Comparison of ENCODE assay signal across 13 cellular contexts in genomic region chr2:47354013-47354816, GRCh38. TPM values are rescaled to one million over a fixed set of nuclear protein-coding genes. Genes with fewer than 3 reads are reported as not detected.
DNase-seq lines count a peak whose midpoint lies in the region; TF ChIP-seq lines count a peak whose summit lies in the region.
"Had no signal": no experiment of that assay in that cellular context is flagged by ENCODE, and none has a peak within 500 bp of the region (broad histone marks: within the 10 kb centered on the region; RNA-seq: fewer than 3 reads in every experiment).

No MANE protein-coding gene starts in this region.

- CTCF ChIA-PET in PC-9 (lab: Charles Lee): interaction anchor here (0.7 kb wide), 1 partner anchor 27 kb away, joined by 5 read pairs; no protein-coding TSS in a partner anchor

- peak overlapping the region; percentile 31; the same call in 1 of the 2 replicates for H3K4me3 ChIP-seq in PC-9
- H3K4me3 ChIP-seq in epithelial cell of esophagus (ENCODE audit: low read length): no peak overlapping the region
- no peak overlapping the region for H3K4me3 ChIP-seq in neural progenitor cell
- H3K4me3 ChIP-seq: heart left ventricle had no signal

- H3K9me3 Mint-ChIP-seq in neural progenitor cell: no peaks in the 10 kb centered on the region
- H3K9me3 Mint-ChIP-seq: stimulated activated naive CD8-positive, alpha-beta T cell treated with anti-CD3 and anti-CD28 coated beads, Interleukin-15, amount 100 ng/mL, for 72 hours; T-helper 2 cell treated with Interferon-gamma antibody and Interleukin-4, amounts not matched to agents 5 μg/mL and 100 μg/mL, for 36 hours had no signal

- intact Hi-C loops in PC-9 (cut with micrococcal nuclease; ENCODE audit: unreplicated experiment): loop anchor here (1.0 kb wide), 1 partner anchor 9 kb away; no protein-coding TSS in a partner anchor

- no peak overlapping the region for H3K4me3 Mint-ChIP-seq in neural progenitor cell
- H3K4me3 Mint-ChIP-seq: activated CD8-positive, alpha-beta memory T cell treated with anti-CD3 and anti-CD28 coated beads, Interleukin-2, amount 10 ng/mL, durations not matched to agents 7 days and 5 days; stimulated activated naive CD8-positive, alpha-beta T cell treated with anti-CD3 and anti-CD28 coated beads, Interleukin-15, amount 100 ng/mL, for 72 hours; T-helper 2 cell treated with Interferon-gamma antibody and Interleukin-4, amounts not matched to agents 5 μg/mL and 100 μg/mL, for 36 hours had no signal

- TF ChIP-seq CTCF in PC-9 (conservative IDR thresholded peaks at IDR 0.05): no peak
- no peak for TF ChIP-seq CTCF in epithelial cell of esophagus (IDR thresholded peaks at IDR 0.05; ENCODE audit: insufficient read depth, low read depth, low read length, missing control alignments)
- TF ChIP-seq CTCF in neural progenitor cell (IDR thresholded peaks at IDR 0.05): no peak

- H3K79me2 ChIP-seq in PC-9 (ENCODE audit: low read depth) (no peaks in the 10 kb centered on the region), neural progenitor cell (ENCODE audit: low read depth) (no peaks in the 10 kb centered on the region)

- H3K36me3 ChIP-seq in PC-9 (ENCODE audit: low read depth) (no peaks in the 10 kb centered on the region), neural progenitor cell (no peaks in the 10 kb centered on the region)
- H3K36me3 ChIP-seq: heart left ventricle had no signal

- H3F3A ChIP-seq in PC-9 (ENCODE audit: insufficient read depth, low read depth) (peaks cover 29% of the 10 kb centered on the region), neural progenitor cell (ENCODE audit: low read depth) (no peaks in the 10 kb centered on the region)

- peak overlapping the region; percentile 44 for H2AFZ ChIP-seq in PC-9
- no peak overlapping the region for H2AFZ ChIP-seq in neural progenitor cell (replicated peaks)

- peak overlapping the region; percentile 39 for H3K27ac Mint-ChIP-seq in neural progenitor cell
- H3K27ac Mint-ChIP-seq: activated CD8-positive, alpha-beta memory T cell treated with anti-CD3 and anti-CD28 coated beads, Interleukin-2, amount 10 ng/mL, durations not matched to agents 7 days and 5 days; stimulated activated naive CD8-positive, alpha-beta T cell treated with anti-CD3 and anti-CD28 coated beads, Interleukin-15, amount 100 ng/mL, for 72 hours; T-helper 2 cell treated with Interferon-gamma antibody and Interleukin-4, amounts not matched to agents 5 μg/mL and 100 μg/mL, for 36 hours had no signal

- no peaks in the 10 kb centered on the region for H3K9me2 ChIP-seq in PC-9 (ENCODE audit: insufficient read depth)

- H3K9me3 ChIP-seq in PC-9 (ENCODE audit: insufficient read depth, low read depth) (no peaks in the 10 kb centered on the region), neural progenitor cell (ENCODE audit: low read depth) (no peaks in the 10 kb centered on the region)
- H3K9me3 ChIP-seq: heart left ventricle had no signal

- H3K4me2 ChIP-seq in PC-9: peak overlapping the region; percentile 71
- H3K4me2 ChIP-seq in neural progenitor cell: no peak overlapping the region

- POLR2A ChIA-PET in PC-9 (lab: Charles Lee; ENCODE audit: unreplicated experiment): interaction anchor here (0.6 to 0.7 kb wide), 2 partner anchors 8 to 14 kb away, joined by 4 to 11 read pairs; no protein-coding TSS in a partner anchor

- peaks cover 18% of the 10 kb centered on the region for H3K4me1 Mint-ChIP-seq in neural progenitor cell
- H3K4me1 Mint-ChIP-seq: activated CD8-positive, alpha-beta memory T cell treated with anti-CD3 and anti-CD28 coated beads, Interleukin-2, amount 10 ng/mL, durations not matched to agents 7 days and 5 days; stimulated activated naive CD8-positive, alpha-beta T cell treated with anti-CD3 and anti-CD28 coated beads, Interleukin-15, amount 100 ng/mL, for 72 hours had no signal

- H3K9ac ChIP-seq in neural progenitor cell: no peak overlapping the region

- H4K20me1 ChIP-seq in PC-9 (ENCODE audit: insufficient read depth) (no peaks in the 10 kb centered on the region), neural progenitor cell (ENCODE audit: low read depth) (no peaks in the 10 kb centered on the region)

- peaks cover 28% of the 10 kb centered on the region for H3K4me1 ChIP-seq in PC-9 (replicated peaks; ENCODE audit: insufficient read depth)
- H3K4me1 ChIP-seq in neural progenitor cell: no peaks in the 10 kb centered on the region

- H3K27me3 ChIP-seq in PC-9 (ENCODE audit: insufficient read depth, low read depth) (no peaks in the 10 kb centered on the region), neural progenitor cell (no peaks in the 10 kb centered on the region)
- H3K27me3 ChIP-seq: heart left ventricle had no signal

- H3K27me3 Mint-ChIP-seq in neural progenitor cell (ENCODE audit: insufficient read depth, low read depth): peaks cover 3% of the 10 kb centered on the region
- H3K27me3 Mint-ChIP-seq: stimulated activated naive CD8-positive, alpha-beta T cell treated with anti-CD3 and anti-CD28 coated beads, Interleukin-15, amount 100 ng/mL, for 72 hours had no signal

- H3K27ac ChIP-seq in PC-9: peak overlapping the region; percentile 78
- H3K27ac ChIP-seq in neural progenitor cell: no peak overlapping the region
- H3K27ac ChIP-seq: heart left ventricle had no signal

- H3K36me3 Mint-ChIP-seq in neural progenitor cell: no peaks in the 10 kb centered on the region
- H3K36me3 Mint-ChIP-seq: activated CD8-positive, alpha-beta memory T cell treated with anti-CD3 and anti-CD28 coated beads, Interleukin-2, amount 10 ng/mL, durations not matched to agents 7 days and 5 days had no signal

- DNase-seq in Daoy (ENCODE audit: low read depth): peak; percentile 90
- peak; percentile 52 to 90 for DNase-seq in PC-9
- peak; percentile 48 for DNase-seq in epithelial cell of esophagus (ENCODE audit: low read depth)
- no peak for DNase-seq in neural progenitor cell (ENCODE audit: low spot score)
- no peak for DNase-seq in superior temporal gyrus (ENCODE audit: extremely low spot score)
- no peak for DNase-seq in NCI-H146 (lab: John Stamatoyannopoulos, UW)
- DNase-seq in NCI-H1417 treated with DMSO at 0.1 percent for 48 hours (lab: John Stamatoyannopoulos, UW): no peak
- no peak for DNase-seq in germinal center (ENCODE audit: low spot score)
- DNase-seq: activated CD8-positive, alpha-beta memory T cell treated with anti-CD3 and anti-CD28 coated beads, Interleukin-2, amount 10 ng/mL, durations not matched to agents 7 days and 5 days; heart left ventricle; NCI-H774; stimulated activated naive CD8-positive, alpha-beta T cell treated with anti-CD3 and anti-CD28 coated beads, Interleukin-15, amount 100 ng/mL, for 72 hours had no signal

- no TSS peak for BruUV-seq in PC-9 (replicated peaks; lab: Mats Ljungman, UMichigan)

RNA-seq across cellular contexts. Expression of gene EPCAM, which starts 14.9 kb away (rescaled TPM):
- total RNA-seq in Daoy (2014; rRNA removed; shearing (Covaris generic)): 0.51 TPM in 1 of 2 replicates, not detected in the other
- total RNA-seq in PC-9 (2021) (303 and 334 TPM in 2 replicates), neural progenitor cell (ENCODE audit: low replicate concordance) (3.7 and 11.1 TPM in 2 replicates)

RNA-seq across cellular contexts. Expression of gene MSH2, which starts 48.7 kb away (rescaled TPM):
- 75.1 and 105 TPM in 2 replicates for total RNA-seq in Daoy (2014; rRNA removed; shearing (Covaris generic))
- total RNA-seq in PC-9 (2021) (41.7 and 54.2 TPM in 2 replicates), neural progenitor cell (ENCODE audit: low replicate concordance) (92.6 and 134 TPM in 2 replicates)

Comparison
In these comparisons a context has a peak if more than half of its experiments do, and no peak if none do; other contexts are left out.
1. DNase-seq: peak in Daoy (single experiment), PC-9 (2 of 2) and epithelial cell of esophagus (single experiment); none in neural progenitor cell (single experiment), superior temporal gyrus (single experiment), NCI-H146 (single experiment), NCI-H1417 treated with DMSO at 0.1 percent for 48 hours (single experiment) and germinal center (single experiment).
2. RNA of gene EPCAM, which starts 14.9 kb away (total RNA-seq): 303 to 334 TPM in PC-9; 3.7 to 11.1 TPM in neural progenitor cell and 0.51 TPM in Daoy; every median in the first group is over 10 times any median in the second.